ENCODE assay signal across 32 cellular contexts in the genomic region with DNA sequence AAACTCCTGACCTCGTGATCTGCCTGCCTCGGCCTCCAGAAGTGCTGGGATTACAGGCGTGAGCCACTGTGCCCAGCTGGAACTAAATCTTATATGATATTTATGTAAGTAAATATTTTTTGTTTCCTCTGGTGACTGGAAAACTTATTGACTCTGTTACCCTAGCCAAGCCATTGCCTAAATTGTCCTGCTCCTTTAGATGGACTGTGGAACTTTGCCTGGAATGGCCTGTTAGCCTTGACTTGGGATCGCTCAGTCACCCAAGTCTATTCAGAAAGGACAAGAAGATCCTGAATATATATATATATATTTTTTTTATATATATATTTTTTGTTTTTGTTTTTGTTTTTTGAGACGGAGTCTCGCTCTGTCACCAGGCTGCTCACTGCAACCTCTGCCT.
"Had no signal": no experiment of that assay in that cellular context is flagged by ENCODE, and none has a peak within 500 bp of the region (broad histone marks: within the 10 kb centered on the region; RNA-seq: fewer than 3 reads in every experiment).

No MANE protein-coding gene starts in this region.

- H3K4me1 ChIP-seq: ascending aorta, body of pancreas, breast epithelium had no signal

- DNase-seq: activated effector memory CD4-positive, alpha-beta T cell treated with anti-CD3 and anti-CD28 coated beads, Interleukin-2, amount 50 U/mL, for 16 hours; activated effector memory CD4-positive, alpha-beta T cell treated with Interleukin-2 at 50 U/mL for 16 hours; activated gamma-delta T cell; activated gamma-delta T cell treated with Interleukin-2 at 50 U/mL for 16 hours; activated naive CD4-positive, alpha-beta T cell; activated naive CD4-positive, alpha-beta T cell treated with anti-CD3 and anti-CD28 coated beads for 36 hours; activated naive CD4-positive, alpha-beta T cell treated with anti-CD3 and anti-CD28 coated beads, Interleukin-2, amount 10 ng/mL, durations not matched to agents 7 days and 5 days; activated naive CD4-positive, alpha-beta T cell treated with Interleukin-2 at 50 U/mL for 16 hours; activated naive CD8-positive, alpha-beta T cell treated with anti-CD3 and anti-CD28 coated beads for 36 hours; activated naive CD8-positive, alpha-beta T cell treated with anti-CD3 and anti-CD28 coated beads, Interleukin-2, amount 10 ng/mL, durations not matched to agents 7 days and 5 days; activated naive CD8-positive, alpha-beta T cell treated with anti-CD3 and anti-CD28 coated beads, Interleukin-2, amount 50 U/mL, for 24 hours; activated T-cell treated with anti-CD3 and anti-CD28 coated beads for 4 hours; activated T-cell treated with anti-CD3 and anti-CD28 coated beads, Interleukin-2, amount 50 U/mL, for 1 hour; activated T-cell treated with anti-CD3 and anti-CD28 coated beads, Interleukin-2, amount 50 U/mL, for 24 hours; activated T-cell treated with anti-CD3 and anti-CD28 coated beads, Interleukin-2, amount 50 U/mL, for 4 hours; activated T-cell treated with anti-CD3 and anti-CD28 coated beads, Interleukin-2, amount 50 U/mL, for 48 hours; activated T-cell treated with anti-CD3 and anti-CD28 coated beads, Interleukin-2, amount 50 U/mL, for 72 hours; adrenal gland; amniotic stem cell; amygdala; anterior cingulate cortex; aorta; body of pancreas; brain microvascular endothelial cell; caudate nucleus; central memory CD4-positive, alpha-beta T cell; cerebellar nuclear complex had no signal

- H3K27ac ChIP-seq: adrenal gland, ascending aorta, body of pancreas, brain microvascular endothelial cell, breast epithelium, cardiac muscle cell had no signal

- H3K27me3 ChIP-seq: adrenal gland, ascending aorta, body of pancreas, brain microvascular endothelial cell, breast epithelium, cardiac muscle cell had no signal

- ATAC-seq: activated naive CD4-positive, alpha-beta T cell treated with anti-CD3 and anti-CD28 coated beads, Interleukin-2, amount 50 U/mL, for 72 hours; activated naive CD8-positive, alpha-beta T cell treated with anti-CD3 and anti-CD28 coated beads, Interleukin-2, amount 50 U/mL, for 24 hours; activated T-cell treated with anti-CD3 and anti-CD28 coated beads, Interleukin-2, amount 50 U/mL, for 4 hours; activated T-cell treated with anti-CD3 and anti-CD28 coated beads, Interleukin-2, amount 50 U/mL, for 72 hours; activated T-helper 17 cell treated with anti-CD3 and anti-CD28 coated beads, Interleukin-2, amount 50 U/mL, for 72 hours; body of pancreas had no signal

- H3K36me3 ChIP-seq: breast epithelium, cardiac muscle cell had no signal

- H3K4me3 ChIP-seq: adrenal gland, ascending aorta, body of pancreas, breast epithelium, cardiac muscle cell had no signal

- H3K9me3 ChIP-seq: adrenal gland, ascending aorta, body of pancreas, breast epithelium had no signal
